ENCODE assay signal across 31 cellular contexts in the genomic region with DNA sequence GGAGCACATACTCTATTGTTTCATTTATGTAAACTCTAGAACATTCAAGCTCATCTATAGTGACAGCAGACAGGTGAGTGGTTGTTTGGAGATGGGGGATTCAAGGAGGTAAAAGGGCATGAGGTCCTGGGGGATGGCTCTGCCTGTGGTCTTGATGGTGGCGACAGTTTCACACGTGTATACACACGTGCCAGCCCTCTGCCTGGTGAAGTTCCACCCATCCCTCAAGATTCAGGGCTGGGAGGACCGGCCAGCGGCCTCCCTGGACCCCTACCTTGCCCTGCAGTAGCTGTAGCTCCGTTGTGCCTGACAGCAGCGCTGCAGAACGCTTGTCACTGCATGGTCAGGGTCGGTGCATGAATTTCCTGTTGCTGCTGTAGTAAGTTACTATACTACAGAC. TPM values are rescaled to one million over a fixed set of nuclear protein-coding genes. Genes with fewer than 3 reads are reported as not detected.
"Had no signal": no experiment of that assay in that cellular context is flagged by ENCODE, and none has a peak within 500 bp of the region (broad histone marks: within the 10 kb centered on the region; RNA-seq: fewer than 3 reads in every experiment).

No MANE protein-coding gene starts in this region.

- H3K9me3 ChIP-seq: adrenal gland, body of pancreas, esophagus muscularis mucosa, gastrocnemius medialis had no signal

- H3K27ac Mint-ChIP-seq: activated CD4-positive, alpha-beta memory T cell treated with anti-CD3 and anti-CD28 coated beads, Interleukin-2, amount 10 ng/mL, durations not matched to agents 7 days and 5 days; activated CD4-positive, alpha-beta T cell treated with anti-CD3 and anti-CD28 coated beads for 36 hours; activated CD4-positive, alpha-beta T cell treated with anti-CD3 and anti-CD28 coated beads, Interleukin-2, amount 10 ng/mL, durations not matched to agents 24 days and 14 days; activated naive CD4-positive, alpha-beta T cell treated with anti-CD3 and anti-CD28 coated beads for 36 hours; activated naive CD4-positive, alpha-beta T cell treated with anti-CD3 and anti-CD28 coated beads, Interleukin-2, amount 50 U/mL, for 24 hours; activated naive CD8-positive, alpha-beta T cell treated with anti-CD3 and anti-CD28 coated beads for 36 hours; activated naive CD8-positive, alpha-beta T cell treated with anti-CD3 and anti-CD28 coated beads, Interleukin-2, amount 50 U/mL, for 24 hours; activated T-cell treated with anti-CD3 and anti-CD28 coated beads, Interleukin-2, amount 50 U/mL, for 24 hours; activated T-cell treated with anti-CD3 and anti-CD28 coated beads, Interleukin-2, amount 50 U/mL, for 72 hours had no signal

- H3K36me3 ChIP-seq: adrenal gland, esophagus muscularis mucosa, gastrocnemius medialis, heart left ventricle had no signal

- H3K4me1 ChIP-seq: adrenal gland, body of pancreas, foreskin keratinocyte, heart left ventricle had no signal

- H3K27me3 ChIP-seq: body of pancreas had no signal

- H3K4me3 Mint-ChIP-seq: activated CD4-positive, alpha-beta memory T cell treated with anti-CD3 and anti-CD28 coated beads, Interleukin-2, amount 10 ng/mL, durations not matched to agents 7 days and 5 days; activated CD4-positive, alpha-beta T cell treated with anti-CD3 and anti-CD28 coated beads for 36 hours; activated CD4-positive, alpha-beta T cell treated with anti-CD3 and anti-CD28 coated beads, Interleukin-2, amount 10 ng/mL, durations not matched to agents 24 days and 14 days; activated naive CD4-positive, alpha-beta T cell treated with anti-CD3 and anti-CD28 coated beads for 36 hours; activated naive CD4-positive, alpha-beta T cell treated with anti-CD3 and anti-CD28 coated beads, Interleukin-2, amount 50 U/mL, for 24 hours; activated naive CD8-positive, alpha-beta T cell treated with anti-CD3 and anti-CD28 coated beads for 36 hours; activated naive CD8-positive, alpha-beta T cell treated with anti-CD3 and anti-CD28 coated beads, Interleukin-2, amount 50 U/mL, for 24 hours; activated T-cell treated with anti-CD3 and anti-CD28 coated beads, Interleukin-2, amount 50 U/mL, for 24 hours; activated T-cell treated with anti-CD3 and anti-CD28 coated beads, Interleukin-2, amount 50 U/mL, for 72 hours; effector memory CD8-positive, alpha-beta T cell had no signal

- H3K27ac ChIP-seq: adrenal gland, body of pancreas, esophagus muscularis mucosa, foreskin keratinocyte, gastrocnemius medialis, heart left ventricle had no signal

- H3K4me3 ChIP-seq: adrenal gland, body of pancreas, esophagus muscularis mucosa, gastrocnemius medialis, heart left ventricle had no signal

- DNase-seq: activated CD4-positive, alpha-beta memory T cell treated with anti-CD3 and anti-CD28 coated beads, Interleukin-2, amount 10 ng/mL, durations not matched to agents 7 days and 5 days; activated CD4-positive, alpha-beta T cell treated with anti-CD3 and anti-CD28 coated beads for 36 hours; activated CD4-positive, alpha-beta T cell treated with anti-CD3 and anti-CD28 coated beads, Interleukin-2, amount 10 ng/mL, durations not matched to agents 24 days and 14 days; activated CD4-positive, CD25-positive, alpha-beta regulatory T cell; activated CD4-positive, CD25-positive, alpha-beta regulatory T cell treated with anti-CD3 and anti-CD28 coated beads, Interleukin-2, amount 50 U/mL, for 72 hours; activated CD8-positive, alpha-beta memory T cell treated with anti-CD3 and anti-CD28 coated beads, Interleukin-2, amount 50 U/mL, for 48 hours; activated naive CD4-positive, alpha-beta T cell treated with anti-CD3 and anti-CD28 coated beads for 36 hours; activated naive CD8-positive, alpha-beta T cell treated with anti-CD3 and anti-CD28 coated beads for 36 hours; activated naive CD8-positive, alpha-beta T cell treated with anti-CD3 and anti-CD28 coated beads, Interleukin-2, amount 50 U/mL, for 24 hours; activated T-cell treated with anti-CD3 and anti-CD28 coated beads for 4 hours; activated T-cell treated with anti-CD3 and anti-CD28 coated beads, Interleukin-2, amount 50 U/mL, for 24 hours; activated T-cell treated with anti-CD3 and anti-CD28 coated beads, Interleukin-2, amount 50 U/mL, for 72 hours; adrenal gland; amygdala; aorta; body of pancreas; caudate nucleus; cortex of kidney; dermis blood vessel endothelial cell; effector CD4-positive, alpha-beta T cell; effector memory CD8-positive, alpha-beta T cell; erythroblast; foreskin keratinocyte; gastrocnemius medialis; glutamatergic neuron; heart left ventricle had no signal

- ATAC-seq: activated CD4-positive, alpha-beta T cell treated with anti-CD3 and anti-CD28 coated beads for 36 hours; activated naive CD8-positive, alpha-beta T cell treated with anti-CD3 and anti-CD28 coated beads, Interleukin-2, amount 50 U/mL, for 24 hours; activated T-cell treated with anti-CD3 and anti-CD28 coated beads, Interleukin-2, amount 50 U/mL, for 72 hours; body of pancreas; effector memory CD8-positive, alpha-beta T cell; foreskin keratinocyte; gastrocnemius medialis; heart left ventricle had no signal

- H3K4me1 Mint-ChIP-seq: activated CD4-positive, alpha-beta memory T cell treated with anti-CD3 and anti-CD28 coated beads, Interleukin-2, amount 10 ng/mL, durations not matched to agents 7 days and 5 days; activated CD4-positive, alpha-beta T cell treated with anti-CD3 and anti-CD28 coated beads for 36 hours; activated CD4-positive, alpha-beta T cell treated with anti-CD3 and anti-CD28 coated beads, Interleukin-2, amount 10 ng/mL, durations not matched to agents 24 days and 14 days had no signal

- FAIRE-seq: colon had no signal

- H3K36me3 Mint-ChIP-seq: activated naive CD8-positive, alpha-beta T cell treated with anti-CD3 and anti-CD28 coated beads for 36 hours had no signal

- H3K9me3 Mint-ChIP-seq: activated CD4-positive, alpha-beta T cell treated with anti-CD3 and anti-CD28 coated beads, Interleukin-2, amount 10 ng/mL, durations not matched to agents 24 days and 14 days; activated naive CD4-positive, alpha-beta T cell treated with anti-CD3 and anti-CD28 coated beads, Interleukin-2, amount 50 U/mL, for 24 hours; activated naive CD8-positive, alpha-beta T cell treated with anti-CD3 and anti-CD28 coated beads for 36 hours; activated naive CD8-positive, alpha-beta T cell treated with anti-CD3 and anti-CD28 coated beads, Interleukin-2, amount 50 U/mL, for 24 hours; activated T-cell treated with anti-CD3 and anti-CD28 coated beads, Interleukin-2, amount 50 U/mL, for 24 hours; effector memory CD8-positive, alpha-beta T cell had no signal

RNA-seq across cellular contexts. Expression of a gene that starts 38.9 kb away (rescaled TPM):
- total RNA-seq: activated CD4-positive, alpha-beta T cell treated with anti-CD3 and anti-CD28 coated beads for 36 hours; activated CD4-positive, alpha-beta T cell treated with anti-CD3 and anti-CD28 coated beads, Interleukin-2, amount 10 ng/mL, durations not matched to agents 24 days and 14 days; activated naive CD4-positive, alpha-beta T cell treated with anti-CD3 and anti-CD28 coated beads for 36 hours; activated T-cell treated with anti-CD3 and anti-CD28 coated beads, Interleukin-2, amount 50 U/mL, for 72 hours; body of pancreas; chondrocyte; dermis blood vessel endothelial cell; esophagus muscularis mucosa; foreskin keratinocyte; gastrocnemius medialis; T-helper 1 cell treated with Interleukin-12 subunit alpha and Interleukin-12 subunit beta and Interleukin-4 antibody, amounts not matched to agents 30 ng/mL and 1 ng/mL, for 36 hours had no signal
- polyA plus RNA-seq: foreskin keratinocyte, heart left ventricle had no signal

RNA-seq across cellular contexts. Expression of a gene that starts 48.8 kb away (rescaled TPM):
- polyA plus RNA-seq: aorta had no signal
